ENCODE assay signal across 11 cellular contexts in the genomic region with DNA sequence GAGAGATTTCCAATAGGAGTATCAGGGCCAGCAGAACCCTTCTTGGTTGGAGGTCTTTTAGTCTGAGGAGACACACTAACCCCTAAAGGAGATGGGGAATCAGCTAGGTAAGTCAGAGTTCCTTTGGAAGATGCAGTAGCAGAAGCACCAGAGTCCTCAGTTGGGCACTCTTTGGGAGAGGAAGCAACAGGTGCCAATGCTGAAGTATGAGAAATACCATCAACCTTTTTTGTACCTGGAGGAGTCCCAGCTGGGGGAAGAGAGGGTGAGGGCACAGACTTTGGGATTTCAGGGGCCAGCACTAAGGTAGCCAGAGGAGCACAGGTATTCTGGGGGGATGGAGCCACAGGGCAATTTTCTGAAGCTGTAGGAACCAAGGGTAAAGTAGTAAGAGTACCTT. TPM values are rescaled to one million over a fixed set of nuclear protein-coding genes. Genes with fewer than 3 reads are reported as not detected.
DNase-seq lines count a peak whose midpoint lies in the region; ATAC-seq and TF ChIP-seq lines count a peak whose summit lies in the region.
"Had no signal": no experiment of that assay in that cellular context is flagged by ENCODE, and none has a peak within 500 bp of the region (broad histone marks: within the 10 kb centered on the region; RNA-seq: fewer than 3 reads in every experiment).

No MANE protein-coding gene starts in this region.

- no peak for DNase-seq in activated CD8-positive, alpha-beta memory T cell treated with anti-CD3 and anti-CD28 coated beads, Interleukin-2, amount 10 ng/mL, durations not matched to agents 7 days and 5 days
- no peak for DNase-seq in activated CD8-positive, alpha-beta memory T cell treated with anti-CD3 and anti-CD28 coated beads, Interleukin-2, amount 50 U/mL, for 4 hours
- DNase-seq in NAMALWA (ENCODE audit: low spot score): peak; percentile 22
- no peak for DNase-seq in breast epithelium (ENCODE audit: low spot score in 2 of 2)
- no peak for DNase-seq in spleen
- DNase-seq: GOT3, NCI-H2107, Peyer's patch had no signal

- peaks cover 72% of the 10 kb centered on the region for H3K4me1 Mint-ChIP-seq in activated CD8-positive, alpha-beta memory T cell treated with anti-CD3 and anti-CD28 coated beads, Interleukin-2, amount 10 ng/mL, durations not matched to agents 7 days and 5 days

- no peaks in the 10 kb centered on the region for H3K9me3 ChIP-seq in breast epithelium
- no peaks in the 10 kb centered on the region for H3K9me3 ChIP-seq in spleen
- H3K9me3 ChIP-seq: Peyer's patch had no signal

- peak overlapping the region; percentile 79 for H3K27ac Mint-ChIP-seq in activated CD8-positive, alpha-beta memory T cell treated with anti-CD3 and anti-CD28 coated beads, Interleukin-2, amount 10 ng/mL, durations not matched to agents 7 days and 5 days

- no peaks in the 10 kb centered on the region for H3K36me3 ChIP-seq in breast epithelium
- H3K36me3 ChIP-seq in spleen: peaks cover 0 to 90% (median 37%) of the 10 kb centered on the region in 6 donors

- no peaks in the 10 kb centered on the region for H3K9me3 Mint-ChIP-seq in activated CD8-positive, alpha-beta memory T cell treated with anti-CD3 and anti-CD28 coated beads, Interleukin-2, amount 10 ng/mL, durations not matched to agents 7 days and 5 days (ENCODE audit: low read depth)

- H3K27ac ChIP-seq in breast epithelium: peak overlapping the region; percentile 5 to 97
- peak overlapping the region in 6 of 8 donors; percentile 6 to 97 (median 52) for H3K27ac ChIP-seq in spleen
- H3K27ac ChIP-seq: Peyer's patch had no signal

- H3K27me3 ChIP-seq in breast epithelium (no peaks in the 10 kb centered on the region), spleen (replicated peaks in 1 of 7) (no peaks in the 10 kb centered on the region)
- H3K27me3 ChIP-seq: Peyer's patch had no signal

- H3K4me1 ChIP-seq in breast epithelium (peaks cover 10 to 42% of the 10 kb centered on the region in 2 donors), spleen (peaks cover 50 to 97% (median 71%) of the 10 kb centered on the region in 6 donors)

- intact Hi-C loops in breast epithelium (cut with DNase I; ENCODE audit: low total_unique reads) (no loop called here), spleen (cut with DNase I; ENCODE audit: low total_unique reads) (no loop called here)

- no peak for ATAC-seq in activated CD8-positive, alpha-beta memory T cell treated with anti-CD3 and anti-CD28 coated beads, Interleukin-2, amount 10 ng/mL, durations not matched to agents 7 days and 5 days
- ATAC-seq in HG02642 (IDR thresholded peaks at IDR 0.05; ENCODE audit: poor library complexity, unreplicated experiment) (no peak), HG02623 (IDR thresholded peaks at IDR 0.05; ENCODE audit: unreplicated experiment) (no peak), GM21737 (IDR thresholded peaks at IDR 0.05; ENCODE audit: unreplicated experiment) (no peak)

- no peak overlapping the region for H3K4me3 Mint-ChIP-seq in activated CD8-positive, alpha-beta memory T cell treated with anti-CD3 and anti-CD28 coated beads, Interleukin-2, amount 10 ng/mL, durations not matched to agents 7 days and 5 days

- H3K27me3 Mint-ChIP-seq in activated CD8-positive, alpha-beta memory T cell treated with anti-CD3 and anti-CD28 coated beads, Interleukin-2, amount 10 ng/mL, durations not matched to agents 7 days and 5 days: no peaks in the 10 kb centered on the region

- H3K4me3 ChIP-seq in breast epithelium (no peak overlapping the region), spleen (no peak overlapping the region)
- H3K4me3 ChIP-seq: Peyer's patch had no signal

- TF ChIP-seq CTCF in breast epithelium (IDR thresholded peaks at IDR 0.05) (no peak), spleen (IDR thresholded peaks at IDR 0.05 in 8 of 11, conservative IDR thresholded peaks at IDR 0.05 in 3 of 11) (no peak)

- peaks cover 75% of the 10 kb centered on the region for H3K36me3 Mint-ChIP-seq in activated CD8-positive, alpha-beta memory T cell treated with anti-CD3 and anti-CD28 coated beads, Interleukin-2, amount 10 ng/mL, durations not matched to agents 7 days and 5 days

- no peak for TF ChIP-seq POLR2A in breast epithelium (IDR thresholded peaks at IDR 0.05)
- no peak for TF ChIP-seq POLR2A in spleen (IDR thresholded peaks at IDR 0.05)

- CTCF ChIA-PET in activated CD8-positive, alpha-beta memory T cell treated with anti-CD3 and anti-CD28 coated beads, Interleukin-2, amount 10 ng/mL, durations not matched to agents 7 days and 5 days (lab: Charles Lee): no interaction called here

RNA-seq across cellular contexts. Expression of a gene that starts 6.0 kb away (rescaled TPM):
- 100 to 1,000 TPM; 723 to 803 TPM for total RNA-seq in activated CD8-positive, alpha-beta memory T cell treated with anti-CD3 and anti-CD28 coated beads, Interleukin-2, amount 10 ng/mL, durations not matched to agents 7 days and 5 days
- total RNA-seq in breast epithelium (1,000 to 10,000 TPM; 1,363 to 1,488 (median 1,386) TPM), spleen (100 to 1,000 TPM; 535 to 885 (median 701) TPM)
- polyA plus RNA-seq in spleen: 1,000 to 10,000 TPM; 1,928 to 3,231 (median 2,748) TPM

RNA-seq across cellular contexts. Expression of a gene that starts 31.0 kb away (rescaled TPM):
- total RNA-seq in activated CD8-positive, alpha-beta memory T cell treated with anti-CD3 and anti-CD28 coated beads, Interleukin-2, amount 10 ng/mL, durations not matched to agents 7 days and 5 days: 100 to 1,000 TPM; 241 to 268 TPM
- 100 to 1,000 TPM in 2 of 3 donors, 10 to 100 TPM in 1; 85.0 to 134 (median 111) TPM for total RNA-seq in breast epithelium
- total RNA-seq in spleen: 100 to 1,000 TPM in 5 of 7 donors, 10 to 100 TPM in 2; 84.1 to 163 (median 133) TPM
- 100 to 1,000 TPM in 2 of 3 donors, 10 to 100 TPM in 1; 80.6 to 154 (median 114) TPM for polyA plus RNA-seq in spleen

RNA-seq across cellular contexts. Expression of a gene that starts 33.1 kb away (rescaled TPM):
- total RNA-seq in activated CD8-positive, alpha-beta memory T cell treated with anti-CD3 and anti-CD28 coated beads, Interleukin-2, amount 10 ng/mL, durations not matched to agents 7 days and 5 days: 10 to 100 TPM; 62.9 to 65.3 TPM
- total RNA-seq in breast epithelium (10 to 100 TPM in 1 of 3 donors, 1 to 10 TPM in 2; 7.9 to 13.0 (median 8.3) TPM), spleen (10 to 100 TPM; 10.1 to 23.0 (median 11.4) TPM)
- 10 to 100 TPM in 1 of 3 donors, 1 to 10 TPM in 2; 5.2 to 10.0 (median 8.1) TPM for polyA plus RNA-seq in spleen

RNA-seq across cellular contexts. Expression of a gene that starts 44.1 kb away (rescaled TPM):
- total RNA-seq in activated CD8-positive, alpha-beta memory T cell treated with anti-CD3 and anti-CD28 coated beads, Interleukin-2, amount 10 ng/mL, durations not matched to agents 7 days and 5 days: 1 to 10 TPM; 2.9 to 4.5 TPM
- 1 to 10 TPM in 1 of 3 donors, under 1 TPM in 2; 0.16 to 3.8 (median 0.98) TPM for total RNA-seq in breast epithelium
- 10 to 100 TPM; 13.7 to 93.4 (median 61.5) TPM for total RNA-seq in spleen
- 10 to 100 TPM in 2 of 3 donors, 1 to 10 TPM in 1; 6.4 to 40.0 (median 13.3) TPM for polyA plus RNA-seq in spleen
